8 cellular contexts compared by ENCODE assay signal in genomic region chr15:92921215-92922131, GRCh38. TPM values are rescaled to one million over a fixed set of nuclear protein-coding genes. Genes with fewer than 3 reads are reported as not detected.
DNase-seq lines count a peak whose midpoint lies in the region; TF ChIP-seq lines count a peak whose summit lies in the region.

No MANE protein-coding gene starts in this region.

- H4K8ac ChIP-seq in neuronal stem cell (ENCODE audit: low read depth, low read length): no peak overlapping the region

- intact Hi-C loops in ascending aorta (cut with DNase I) (loop anchor here (10.0 kb wide), 1 partner anchor 93 kb away; no protein-coding TSS in a partner anchor), uterus (cut with DNase I; ENCODE audit: low total_unique reads) (no loop called here)

- no peak overlapping the region for H3K9ac ChIP-seq in liver (ENCODE audit: low read depth in 1 of 2, low read length in 2 of 2)
- no peak overlapping the region for H3K9ac ChIP-seq in neuronal stem cell (ENCODE audit: low read depth, low read length, poor library complexity)

- H3K14ac ChIP-seq in neuronal stem cell (ENCODE audit: low read length): no peak overlapping the region

- H3K79me1 ChIP-seq in neuronal stem cell (ENCODE audit: low read depth, low read length): peaks cover 6% of the 10 kb centered on the region

- no peak overlapping the region for H2BK120ac ChIP-seq in neuronal stem cell (ENCODE audit: low read depth, low read length)

- no peak overlapping the region for H2AFZ ChIP-seq in neuronal stem cell (ENCODE audit: low read length)

- no peak for TF ChIP-seq RAD21 in liver (IDR thresholded peaks at IDR 0.05)

- H3K23ac ChIP-seq in neuronal stem cell (ENCODE audit: low read depth, low read length, poor library complexity): no peak overlapping the region

- TF ChIP-seq CTCF in ascending aorta (IDR thresholded peaks at IDR 0.05) (no peak), liver (IDR thresholded peaks at IDR 0.05; ENCODE audit: low read depth, low read length, missing input control) (no peak), uterus (IDR thresholded peaks at IDR 0.05) (no peak)

- H3K36me3 ChIP-seq in ascending aorta: peaks cover 14 to 21% of the 10 kb centered on the region in 2 donors
- H3K36me3 ChIP-seq in liver (ENCODE audit: control insufficient read depth in 4 of 4, insufficient read depth in 3 of 4, low read depth in 1 of 4, low read length in 3 of 4): peaks cover 2 to 26% (median 13%) of the 10 kb centered on the region in 4 donors
- H3K36me3 ChIP-seq in uterus: no peaks in the 10 kb centered on the region
- peaks cover 19 to 98% of the 10 kb centered on the region in 2 donors for H3K36me3 ChIP-seq in neuronal stem cell (replicated peaks in 1 of 2; ENCODE audit: control insufficient read depth in 2 of 2, insufficient read depth in 2 of 2, low read length in 2 of 2)

- no peak overlapping the region for H3K18ac ChIP-seq in neuronal stem cell (ENCODE audit: low read length)

- DNase-seq in activated effector memory CD4-positive, alpha-beta T cell treated with anti-CD3 and anti-CD28 coated beads, Interleukin-2, amount 50 U/mL, for 16 hours: peak; percentile 69
- DNase-seq in activated effector memory CD4-positive, alpha-beta T cell treated with Interleukin-2 at 50 U/mL for 16 hours: no peak
- DNase-seq in ascending aorta (ENCODE audit: low spot score in 2 of 2) (no peak), uterus (no peak), NCI-H774 (lab: John Stamatoyannopoulos, UW) (no peak), GDM1 (lab: John Stamatoyannopoulos, UW) (no peak), neuronal stem cell (ENCODE audit: low spot score) (no peak)

- H2BK12ac ChIP-seq in neuronal stem cell (ENCODE audit: low read length): no peak overlapping the region

- H2BK5ac ChIP-seq in neuronal stem cell (ENCODE audit: low read length): no peak overlapping the region

- H3K4me3 ChIP-seq in ascending aorta: peak overlapping the region in 1 of 2 donors; percentile 2
- no peak overlapping the region for H3K4me3 ChIP-seq in liver (ENCODE audit: low read depth in 1 of 3, low read length in 3 of 3)
- H3K4me3 ChIP-seq in uterus: no peak overlapping the region
- H3K4me3 ChIP-seq in neuronal stem cell (ENCODE audit: low read length in 2 of 2): no peak overlapping the region

- TF ChIP-seq POLR2A in uterus (IDR thresholded peaks at IDR 0.05): no peak

- no peak overlapping the region for H4K91ac ChIP-seq in neuronal stem cell (ENCODE audit: low read depth, low read length, poor library complexity)

- H3K4me2 ChIP-seq in neuronal stem cell (ENCODE audit: insufficient read depth, low read length, poor library complexity, severe bottlenecking): no peak overlapping the region

- H3K4me1 ChIP-seq in ascending aorta (peaks cover 6 to 63% of the 10 kb centered on the region in 2 donors), liver (ENCODE audit: control insufficient read depth in 4 of 4, insufficient read depth in 4 of 4, low read length in 3 of 4) (peaks cover 6 to 43% (median 12%) of the 10 kb centered on the region in 4 donors), uterus (peaks cover 12 to 16% of the 10 kb centered on the region in 2 donors), neuronal stem cell (ENCODE audit: control insufficient read depth in 2 of 2, insufficient read depth in 1 of 2, low read depth in 1 of 2, low read length in 2 of 2) (peaks cover 7 to 11% of the 10 kb centered on the region in 2 donors)

- H3K27ac ChIP-seq in ascending aorta (peak overlapping the region; percentile 27 to 69), liver (ENCODE audit: low read depth in 1 of 2, low read length in 2 of 2) (peak overlapping the region; percentile 56 to 66), uterus (peak overlapping the region; percentile 29 to 87), neuronal stem cell (replicated peaks; ENCODE audit: low read length) (no peak overlapping the region)

- no peak overlapping the region for H2BK15ac ChIP-seq in neuronal stem cell (ENCODE audit: low read length)

- 86% methylated on average over 4 of the region's 4 CpGs for WGBS in liver
- no CpG with 5 or more reads among the region's 4 CpGs for WGBS in neuronal stem cell (ENCODE audit: extremely low coverage in 2 of 2, insufficient read length in 2 of 2, insufficient replicate concordance in 1 of 2), 2 donors

- H2AK5ac ChIP-seq in neuronal stem cell (ENCODE audit: low read depth, low read length): no peak overlapping the region

- H3K27me3 ChIP-seq in ascending aorta (no peaks in the 10 kb centered on the region), liver (ENCODE audit: control insufficient read depth in 4 of 4, insufficient read depth in 4 of 4, low read length in 3 of 4) (no peaks in the 10 kb centered on the region), uterus (no peaks in the 10 kb centered on the region), neuronal stem cell (ENCODE audit: control insufficient read depth in 3 of 3, insufficient read depth in 3 of 3, low read depth in 1 of 3, low read length in 3 of 3) (no peaks in the 10 kb centered on the region)

- H3K9me3 ChIP-seq in ascending aorta: no peaks in the 10 kb centered on the region
- no peaks in the 10 kb centered on the region for H3K9me3 ChIP-seq in liver (ENCODE audit: control insufficient read depth in 4 of 4, low read length in 3 of 4)
- no peaks in the 10 kb centered on the region for H3K9me3 ChIP-seq in uterus
- H3K9me3 ChIP-seq in neuronal stem cell (replicated peaks in 1 of 2; ENCODE audit: control insufficient read depth in 2 of 2, insufficient read depth in 1 of 2, low read depth in 1 of 2, low read length in 2 of 2): no peaks in the 10 kb centered on the region

- no peak overlapping the region for H3K4ac ChIP-seq in neuronal stem cell (ENCODE audit: low read length)

TF ChIP-seq in liver, 16 proteins besides CTCF, POLR2A, EP300 and RAD21:
- no peak for TF ChIP-seq YY1 (IDR thresholded peaks at IDR 0.05)
- no peak for TF ChIP-seq ZBTB33 (IDR thresholded peaks at IDR 0.05)
- no peak for TF ChIP-seq FOXA1 (IDR thresholded peaks at IDR 0.05)
- TF ChIP-seq GABPA (IDR thresholded peaks at IDR 0.05 in 1 of 2, conservative IDR thresholded peaks at IDR 0.05 in 1 of 2): no peak
- no peak for TF ChIP-seq ATF3 (IDR thresholded peaks at IDR 0.05)
- no peak for TF ChIP-seq HNF4G (IDR thresholded peaks at IDR 0.05)
- no peak for TF ChIP-seq REST (IDR thresholded peaks at IDR 0.05)
- TF ChIP-seq TAF1 (conservative IDR thresholded peaks at IDR 0.05): no peak

RNA-seq across cellular contexts. Expression of gene CHD2, which starts 21.3 kb away (rescaled TPM):
- total RNA-seq in ascending aorta (61.2 TPM), liver (10 to 100 TPM; 70.5 to 90.2 TPM), uterus (100 to 1,000 TPM in 3 of 4 donors, 10 to 100 TPM in 1; 71.0 to 166 (median 152) TPM)
- polyA plus RNA-seq in liver: 10 to 100 TPM; 13.9 to 28.3 TPM
- 63.3 TPM for polyA plus RNA-seq in neuronal stem cell (2013, experiment 1 of 2)
- 62.8 TPM for polyA plus RNA-seq in neuronal stem cell (2013, experiment 2 of 2)
